ENCODE assay signal across 17 cellular contexts in the genomic region with DNA sequence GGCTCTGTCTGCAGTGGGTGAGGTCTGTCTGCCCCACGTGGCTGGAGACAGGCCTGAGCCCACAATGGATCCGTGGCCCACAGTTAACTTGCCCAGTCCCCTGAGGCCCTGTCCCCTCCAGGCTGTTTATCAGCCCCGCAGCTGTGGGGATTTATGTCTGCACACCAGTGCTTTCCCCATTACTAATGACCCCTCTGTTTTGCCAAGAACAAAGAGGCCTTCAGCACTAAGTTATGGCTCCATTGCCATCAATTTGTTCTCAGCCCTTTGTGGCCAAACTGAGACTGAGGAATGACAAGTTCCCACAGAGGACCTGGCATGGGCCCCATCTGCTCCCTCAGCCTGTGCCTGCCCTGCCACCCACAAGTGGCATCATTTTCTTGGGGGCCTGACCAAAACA.
DNase-seq lines count a peak whose midpoint lies in the region; ATAC-seq and TF ChIP-seq lines count a peak whose summit lies in the region.
"Had no signal": no experiment of that assay in that cellular context is flagged by ENCODE, and none has a peak within 500 bp of the region (broad histone marks: within the 10 kb centered on the region; RNA-seq: fewer than 3 reads in every experiment).

No MANE protein-coding gene starts in this region.

- WGBS in suprapubic skin, result 20% methylated on average over 1 of the region's 3 CpGs

- DNase-seq in BE2C, result peak; percentile 31
- DNase-seq in anterior cingulate cortex (lab: John Stamatoyannopoulos, UW), result peak in 47 of 58 donors; percentile 5 to 83 (median 52)
- peak; percentile 20 for DNase-seq in inferior parietal cortex (ENCODE audit: extremely low spot score)
- DNase-seq in pons (ENCODE audit: low spot score), result peak; percentile 90
- no peak for DNase-seq in HAP-1 (ENCODE audit: low spot score in 2 of 2)
- no peak for DNase-seq in suprapubic skin (ENCODE audit: low spot score in 2 of 2)
- DNase-seq: DMS 273 treated with DMSO at 0.1 percent for 48 hours, GF-D8, MM.1S, NCI-H1092 treated with DMSO at 0.1 percent for 48 hours, NCI-H1694 treated with DMSO at 0.1 percent for 48 hours, NCI-H345, NCI-H526 had no signal

- no peak overlapping the region for H3K27ac ChIP-seq in suprapubic skin
- H3K27ac ChIP-seq: HL-60 had no signal

- TF ChIP-seq EP300 in suprapubic skin (IDR thresholded peaks at IDR 0.05), result no peak

- H3K4me3 ChIP-seq in BE2C (ENCODE audit: low read depth, low read length), result no peak overlapping the region
- H3K4me3 ChIP-seq in HAP-1, result no peak overlapping the region
- H3K4me3 ChIP-seq in suprapubic skin, result no peak overlapping the region
- H3K4me3 ChIP-seq: GM23338 had no signal

- H3K9me3 ChIP-seq in BE2C (no peaks in the 10 kb centered on the region), HAP-1 (no peaks in the 10 kb centered on the region), suprapubic skin (no peaks in the 10 kb centered on the region)

- H3K36me3 ChIP-seq in BE2C (no peaks in the 10 kb centered on the region), HAP-1 (replicated peaks) (no peaks in the 10 kb centered on the region), suprapubic skin (no peaks in the 10 kb centered on the region)

- H3K27me3 ChIP-seq in BE2C, result no peaks in the 10 kb centered on the region
- no peaks in the 10 kb centered on the region for H3K27me3 ChIP-seq in HAP-1 (ENCODE audit: low read depth)
- H3K27me3 ChIP-seq in suprapubic skin, result no peaks in the 10 kb centered on the region

- TF ChIP-seq POLR2A in suprapubic skin (IDR thresholded peaks at IDR 0.05), result no peak

- in situ Hi-C loops in HAP-1 (cut with MboI; ENCODE audit: low sequenced_read_pairs), result no loop called here

- ATAC-seq in HG02884 (IDR thresholded peaks at IDR 0.05; ENCODE audit: unreplicated experiment) (no peak), GM21390 (IDR thresholded peaks at IDR 0.05; ENCODE audit: unreplicated experiment) (no peak)

- H3K4me1 ChIP-seq in BE2C (peaks cover 20% of the 10 kb centered on the region), HAP-1 (no peaks in the 10 kb centered on the region), suprapubic skin (peaks cover 2% of the 10 kb centered on the region)

- no peak for TF ChIP-seq CTCF in BE2C (IDR thresholded peaks at IDR 0.05; ENCODE audit: low read depth, low read length)
- no peak for TF ChIP-seq CTCF in suprapubic skin (IDR thresholded peaks at IDR 0.05)

Comparison
In these comparisons a context has a peak if more than half of its experiments do, and no peak if none do; other contexts are left out.
1. DNase-seq: peak in BE2C (single experiment), anterior cingulate cortex (47 of 58), inferior parietal cortex (single experiment) and pons (single experiment); none in HAP-1 (0 of 2) and suprapubic skin (0 of 2).